ENCODE assay signal across 16 cellular contexts in genomic region chr18:56431551-56431950, GRCh38.
A peak's percentile ranks its signal among the peaks of the same experiment; 100 is the strongest.
DNase-seq lines count a peak whose midpoint lies in the region; ATAC-seq and TF ChIP-seq lines count a peak whose summit lies in the region.
"Had no signal": no experiment of that assay in that cellular context is flagged by ENCODE, and none has a peak within 500 bp of the region (broad histone marks: within the 10 kb centered on the region; RNA-seq: fewer than 3 reads in every experiment).

No MANE protein-coding gene starts in this region.

- no peak overlapping the region for H4K5ac ChIP-seq in IMR-90 (ENCODE audit: low read depth, low read length)

- no peak overlapping the region for H3K27ac Mint-ChIP-seq in stimulated activated effector memory CD8-positive, alpha-beta T cell treated with anti-CD3 and anti-CD28 coated beads, Interleukin-12 subunit alpha, Interleukin-12 subunit beta, amount 100 ng/mL, for 72 hours
- H3K27ac Mint-ChIP-seq: endodermal cell, nephron progenitor cell, progenitor cell of endocrine pancreas had no signal

- H3K4me1 Mint-ChIP-seq in stimulated activated effector memory CD8-positive, alpha-beta T cell treated with anti-CD3 and anti-CD28 coated beads, Interleukin-12 subunit alpha, Interleukin-12 subunit beta, amount 100 ng/mL, for 72 hours, result no peaks in the 10 kb centered on the region
- H3K4me1 Mint-ChIP-seq: nephron progenitor cell had no signal

- in situ Hi-C loops in IMR-90 (cut with MboI; ENCODE audit: low sequenced_read_pairs), result no loop called here

- dilution Hi-C loops in IMR-90 (cut with HindIII; ENCODE audit: low sequenced_read_pairs, unreplicated experiment), result no loop called here

- no peak for TF ChIP-seq RAD21 in IMR-90 (IDR thresholded peaks at IDR 0.05; ENCODE audit: low read length)

- H3K9me1 ChIP-seq in IMR-90 (ENCODE audit: insufficient read depth, low read length), result no peaks in the 10 kb centered on the region

- H4K8ac ChIP-seq in IMR-90 (ENCODE audit: low read depth in 2 of 2, low read length in 2 of 2), result no peak overlapping the region

- no peak overlapping the region for H2BK5ac ChIP-seq in IMR-90 (ENCODE audit: low read depth, low read length, poor library complexity, severe bottlenecking)

- CTCF ChIA-PET in IMR-90 (lab: Yijun Ruan, JAX), result interaction anchor here (0.5 kb wide), 1 partner anchor 90 kb away, joined by 3 read pairs; no protein-coding TSS in a partner anchor

- peaks cover 3% of the 10 kb centered on the region for H3K9me3 Mint-ChIP-seq in stimulated activated effector memory CD8-positive, alpha-beta T cell treated with anti-CD3 and anti-CD28 coated beads, Interleukin-12 subunit alpha, Interleukin-12 subunit beta, amount 100 ng/mL, for 72 hours

- no peak overlapping the region for H3K56ac ChIP-seq in IMR-90 (ENCODE audit: extremely low read depth, insufficient read depth, low read length)

- H3K36me3 Mint-ChIP-seq in stimulated activated effector memory CD8-positive, alpha-beta T cell treated with anti-CD3 and anti-CD28 coated beads, Interleukin-12 subunit alpha, Interleukin-12 subunit beta, amount 100 ng/mL, for 72 hours, result no peaks in the 10 kb centered on the region

- no peak overlapping the region for H2BK120ac ChIP-seq in IMR-90 (ENCODE audit: low read depth, low read length)

- H3K9me3 ChIP-seq in IMR-90 (ENCODE audit: control insufficient read depth, insufficient read depth, low read length) (peaks cover 3% of the 10 kb centered on the region; the same call in 1 of the 2 replicates), upper lobe of right lung (no peaks in the 10 kb centered on the region)
- H3K9me3 ChIP-seq: gastrocnemius medialis, SJSA1, testis had no signal

- H3K4me3 ChIP-seq in IMR-90 (ENCODE audit: insufficient read depth, low read depth, low read length) (no peak overlapping the region), fibroblast of mammary gland (ENCODE audit: control insufficient read depth, low read depth, low read length) (no peak overlapping the region), upper lobe of right lung (no peak overlapping the region), H7 (ENCODE audit: insufficient read depth, low read depth, low read length) (no peak overlapping the region)
- H3K4me3 ChIP-seq: gastrocnemius medialis, SJSA1, testis had no signal

- H3K23ac ChIP-seq in IMR-90 (ENCODE audit: low read depth, low read length), result no peak overlapping the region

- H3K27me3 ChIP-seq in IMR-90 (ENCODE audit: control insufficient read depth, insufficient read depth, low read length), result no peaks in the 10 kb centered on the region
- H3K27me3 ChIP-seq in upper lobe of right lung, result no peaks in the 10 kb centered on the region
- no peaks in the 10 kb centered on the region for H3K27me3 ChIP-seq in H7 (ENCODE audit: control insufficient read depth, insufficient read depth, low read length)
- H3K27me3 ChIP-seq: gastrocnemius medialis, SJSA1, testis had no signal

- H3K4me3 Mint-ChIP-seq in stimulated activated effector memory CD8-positive, alpha-beta T cell treated with anti-CD3 and anti-CD28 coated beads, Interleukin-12 subunit alpha, Interleukin-12 subunit beta, amount 100 ng/mL, for 72 hours, result no peak overlapping the region
- H3K4me3 Mint-ChIP-seq: endodermal cell, nephron progenitor cell had no signal

- H3K27ac ChIP-seq in IMR-90 (ENCODE audit: insufficient read depth, low read length) (no peak overlapping the region), upper lobe of right lung (no peak overlapping the region)
- H3K27ac ChIP-seq: gastrocnemius medialis, SJSA1, testis had no signal

- no peak overlapping the region for H2AK9ac ChIP-seq in IMR-90 (replicated peaks; ENCODE audit: low read depth, low read length, poor library complexity)

- no peaks in the 10 kb centered on the region for H4K20me1 ChIP-seq in IMR-90 (ENCODE audit: insufficient read depth, low read length)

- no peak overlapping the region for H2AK5ac ChIP-seq in IMR-90 (ENCODE audit: low read depth, low read length)

- no peak overlapping the region for H2BK15ac ChIP-seq in IMR-90 (ENCODE audit: low read depth, low read length)

- BruUV-seq in IMR-90 (replicated peaks; lab: Mats Ljungman, UMichigan), result no TSS peak

- H2AFZ ChIP-seq in IMR-90 (replicated peaks; ENCODE audit: low read length, poor library complexity), result no peak overlapping the region

- intact Hi-C loops in IMR-90 (cut with micrococcal nuclease) (no loop called here), upper lobe of right lung (cut with DNase I) (no loop called here)

- POLR2A ChIA-PET in IMR-90 (lab: Charles Lee; ENCODE audit: unreplicated experiment), result no interaction called here

- TF ChIP-seq CTCF in IMR-90 (conservative IDR thresholded peaks at IDR 0.05; ENCODE audit: low read depth, low read length) (no peak), fibroblast of mammary gland (conservative IDR thresholded peaks at IDR 0.05; ENCODE audit: control insufficient read depth, insufficient read depth, low read depth, low read length) (no peak), upper lobe of right lung (IDR thresholded peaks at IDR 0.05) (no peak)

- peak; percentile 4 for DNase-seq in IMR-90
- peak; percentile 16 for DNase-seq in RPMI8226
- DNase-seq in fibroblast of mammary gland (ENCODE audit: low read depth), result peak; percentile 6
- DNase-seq in upper lobe of right lung, result no peak
- no peak for DNase-seq in H7
- DNase-seq in stimulated activated effector memory CD8-positive, alpha-beta T cell treated with anti-CD3 and anti-CD28 coated beads, Interleukin-12 subunit alpha, Interleukin-12 subunit beta, amount 100 ng/mL, for 72 hours (ENCODE audit: low spot score in 2 of 2), result no peak
- DNase-seq in epidermal melanocyte (ENCODE audit: insufficient read length, low spot score), result no peak
- DNase-seq: activated CD4-positive, CD25-positive, alpha-beta regulatory T cell treated with anti-CD3 and anti-CD28 coated beads, Interleukin-2, amount 50 U/mL, for 72 hours; endodermal cell; gastrocnemius medialis; HCEC 1CT; NCI-H146; nephron progenitor cell; testis had no signal

- H3K4me2 ChIP-seq in IMR-90 (ENCODE audit: low read depth, low read length), result no peak overlapping the region

- no peak overlapping the region for H3K9ac ChIP-seq in IMR-90 (ENCODE audit: low read depth, low read length)

- no peaks in the 10 kb centered on the region for H3K79me1 ChIP-seq in IMR-90 (ENCODE audit: low read depth in 1 of 2, low read length in 2 of 2)

- no peaks in the 10 kb centered on the region for H3K4me1 ChIP-seq in IMR-90 (ENCODE audit: control insufficient read depth, insufficient read depth, low read length)
- H3K4me1 ChIP-seq in upper lobe of right lung, result no peaks in the 10 kb centered on the region
- H3K4me1 ChIP-seq: gastrocnemius medialis, SJSA1, testis had no signal

- no peak overlapping the region for H3K18ac ChIP-seq in IMR-90 (ENCODE audit: low read depth, low read length)

- TF ChIP-seq POLR2A in IMR-90 (IDR thresholded peaks at IDR 0.05; ENCODE audit: low read depth, low read length), result no peak

- H4K91ac ChIP-seq in IMR-90 (ENCODE audit: insufficient read depth, low read depth, low read length), result no peak overlapping the region

- no peak overlapping the region for H3K14ac ChIP-seq in IMR-90 (replicated peaks; ENCODE audit: low read depth, low read length)

- no peak overlapping the region for H3K4ac ChIP-seq in IMR-90 (ENCODE audit: low read depth, low read length)

- no peak overlapping the region for H2BK20ac ChIP-seq in IMR-90 (ENCODE audit: low read depth, low read length)

- no peaks in the 10 kb centered on the region for H3K36me3 ChIP-seq in IMR-90 (ENCODE audit: control insufficient read depth, insufficient read depth, low read length)
- no peaks in the 10 kb centered on the region for H3K36me3 ChIP-seq in upper lobe of right lung
- no peaks in the 10 kb centered on the region for H3K36me3 ChIP-seq in H7 (replicated peaks; ENCODE audit: control insufficient read depth, insufficient read depth, low read length)
- H3K36me3 ChIP-seq: gastrocnemius medialis, SJSA1 had no signal

- ATAC-seq in IMR-90 (ENCODE audit: low read depth) (no peak), upper lobe of right lung (peak; percentile 74)
- ATAC-seq in stimulated activated effector memory CD8-positive, alpha-beta T cell treated with anti-CD3 and anti-CD28 coated beads, Interleukin-12 subunit alpha, Interleukin-12 subunit beta, amount 100 ng/mL, for 72 hours, result no peak
- ATAC-seq: gastrocnemius medialis had no signal

TF ChIP-seq in IMR-90, 13 proteins besides CTCF, POLR2A, EP300 and RAD21:
- no peak for TF ChIP-seq MAFK (IDR thresholded peaks at IDR 0.05; ENCODE audit: low read depth, low read length)
- TF ChIP-seq MAZ (IDR thresholded peaks at IDR 0.05; ENCODE audit: borderline replicate concordance, low read depth, low read length), result no peak
TF ChIP-seq in IMR-90: peak in this region for 0.

Comparison
In these comparisons a context has a peak if more than half of its experiments do, and no peak if none do; other contexts are left out.
1. DNase-seq: peak in IMR-90 (single experiment), RPMI8226 (single experiment) and fibroblast of mammary gland (single experiment); none in upper lobe of right lung (single experiment), H7 (single experiment), stimulated activated effector memory CD8-positive, alpha-beta T cell treated with anti-CD3 and anti-CD28 coated beads, Interleukin-12 subunit alpha, Interleukin-12 subunit beta, amount 100 ng/mL, for 72 hours (0 of 2) and epidermal melanocyte (single experiment).